Comparison of ENCODE assay signal across 1 cellular context in the genomic region with DNA sequence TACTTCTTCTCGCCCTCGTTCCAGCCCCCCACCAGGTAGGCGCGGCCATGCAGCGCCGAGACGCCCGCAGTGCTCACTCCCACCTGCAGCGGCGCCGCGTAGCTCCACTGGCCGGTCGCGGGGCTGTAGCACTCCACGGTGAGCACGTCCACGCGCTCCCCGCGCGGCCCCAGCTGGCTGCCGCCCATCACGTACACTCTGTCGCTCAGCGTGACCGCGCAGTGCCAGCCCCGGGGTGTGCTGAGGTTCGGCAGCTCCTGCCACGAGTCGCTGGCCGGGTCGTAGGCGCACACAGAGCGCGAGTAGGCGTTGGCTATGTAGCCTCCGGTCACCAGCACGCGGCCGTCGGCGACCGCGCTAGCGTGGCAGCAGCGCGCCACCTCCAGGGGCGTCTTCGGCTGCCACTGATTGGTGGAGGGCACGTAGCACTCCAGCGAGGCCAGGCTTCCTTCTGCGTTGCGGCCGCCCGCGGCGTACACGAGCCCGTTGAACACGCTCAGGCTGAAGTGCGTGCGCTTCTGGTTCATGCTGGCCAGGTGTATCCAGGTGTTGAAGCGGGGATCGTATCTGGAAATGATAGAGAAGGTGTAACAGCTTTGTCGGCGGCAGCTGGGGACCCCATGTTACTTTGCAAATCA.
TF ChIP-seq lines count a peak whose summit lies in the region.

No MANE protein-coding gene starts in this region.

TF ChIP-seq in HCT116, 20 proteins besides CTCF, POLR2A, EP300 and RAD21 (continued from another document):
- TF ChIP-seq, protein P1, sequence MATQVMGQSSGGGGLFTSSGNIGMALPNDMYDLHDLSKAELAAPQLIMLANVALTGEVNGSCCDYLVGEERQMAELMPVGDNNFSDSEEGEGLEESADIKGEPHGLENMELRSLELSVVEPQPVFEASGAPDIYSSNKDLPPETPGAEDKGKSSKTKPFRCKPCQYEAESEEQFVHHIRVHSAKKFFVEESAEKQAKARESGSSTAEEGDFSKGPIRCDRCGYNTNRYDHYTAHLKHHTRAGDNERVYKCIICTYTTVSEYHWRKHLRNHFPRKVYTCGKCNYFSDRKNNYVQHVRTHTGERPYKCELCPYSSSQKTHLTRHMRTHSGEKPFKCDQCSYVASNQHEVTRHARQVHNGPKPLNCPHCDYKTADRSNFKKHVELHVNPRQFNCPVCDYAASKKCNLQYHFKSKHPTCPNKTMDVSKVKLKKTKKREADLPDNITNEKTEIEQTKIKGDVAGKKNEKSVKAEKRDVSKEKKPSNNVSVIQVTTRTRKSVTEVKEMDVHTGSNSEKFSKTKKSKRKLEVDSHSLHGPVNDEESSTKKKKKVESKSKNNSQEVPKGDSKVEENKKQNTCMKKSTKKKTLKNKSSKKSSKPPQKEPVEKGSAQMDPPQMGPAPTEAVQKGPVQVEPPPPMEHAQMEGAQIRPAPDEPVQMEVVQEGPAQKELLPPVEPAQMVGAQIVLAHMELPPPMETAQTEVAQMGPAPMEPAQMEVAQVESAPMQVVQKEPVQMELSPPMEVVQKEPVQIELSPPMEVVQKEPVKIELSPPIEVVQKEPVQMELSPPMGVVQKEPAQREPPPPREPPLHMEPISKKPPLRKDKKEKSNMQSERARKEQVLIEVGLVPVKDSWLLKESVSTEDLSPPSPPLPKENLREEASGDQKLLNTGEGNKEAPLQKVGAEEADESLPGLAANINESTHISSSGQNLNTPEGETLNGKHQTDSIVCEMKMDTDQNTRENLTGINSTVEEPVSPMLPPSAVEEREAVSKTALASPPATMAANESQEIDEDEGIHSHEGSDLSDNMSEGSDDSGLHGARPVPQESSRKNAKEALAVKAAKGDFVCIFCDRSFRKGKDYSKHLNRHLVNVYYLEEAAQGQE (IDR thresholded peaks at IDR 0.05; ENCODE audit: low read depth) = no peak
- TF ChIP-seq SIN3A (IDR thresholded peaks at IDR 0.05; ENCODE audit: low read depth) (no peak; the same call in 1 of the 2 replicates), ZFX (IDR thresholded peaks at IDR 0.05) (peak; percentile 58; the same call in 1 of the 2 replicates), ELF1 (IDR thresholded peaks at IDR 0.05; ENCODE audit: borderline replicate concordance, low read depth) (no peak), SRF (IDR thresholded peaks at IDR 0.05; ENCODE audit: low read depth) (no peak), MAX (IDR thresholded peaks at IDR 0.05) (peak; percentile 100)
